12 cellular contexts compared by ENCODE assay signal in genomic region chr4:171983935-171984805, GRCh38.
"Had no signal": no experiment of that assay in that cellular context is flagged by ENCODE, and none has a peak within 500 bp of the region (broad histone marks: within the 10 kb centered on the region; RNA-seq: fewer than 3 reads in every experiment).

No MANE protein-coding gene starts in this region.

- H3K27ac Mint-ChIP-seq: activated naive CD4-positive, alpha-beta T cell treated with anti-CD3 and anti-CD28 coated beads, Interleukin-2, amount 50 U/mL, for 24 hours; natural killer cell treated with Interleukin-12 subunit alpha and Interleukin-12 subunit beta and Interleukin-15 and Interleukin-18, amount 100 ng/mL, for 72 hours; T-helper 1 cell treated with Interleukin-12 subunit alpha and Interleukin-12 subunit beta and Interleukin-4 antibody, amounts not matched to agents 30 μg/mL and 1 μg/mL, for 36 hours; type B pancreatic cell had no signal

- H3K4me3 Mint-ChIP-seq: activated naive CD4-positive, alpha-beta T cell treated with anti-CD3 and anti-CD28 coated beads, Interleukin-2, amount 50 U/mL, for 24 hours; natural killer cell treated with Interleukin-12 subunit alpha and Interleukin-12 subunit beta and Interleukin-15 and Interleukin-18, amount 100 ng/mL, for 72 hours; T-helper 1 cell treated with Interleukin-12 subunit alpha and Interleukin-12 subunit beta and Interleukin-4 antibody, amounts not matched to agents 30 μg/mL and 1 μg/mL, for 36 hours; type B pancreatic cell had no signal

- H3K9me3 ChIP-seq: sigmoid colon had no signal

- H3K9me3 Mint-ChIP-seq: activated naive CD4-positive, alpha-beta T cell treated with anti-CD3 and anti-CD28 coated beads, Interleukin-2, amount 50 U/mL, for 24 hours had no signal

- H3K36me3 ChIP-seq: sigmoid colon had no signal

- DNase-seq: activated CD4-positive, alpha-beta T cell treated with anti-CD3 and anti-CD28 coated beads, Interleukin-2, amount 50 U/mL, for 1 hour; activated CD4-positive, CD25-positive, alpha-beta regulatory T cell; activated effector memory CD4-positive, alpha-beta T cell treated with Interleukin-2 at 50 U/mL for 16 hours; sigmoid colon; stimulated activated CD4-positive, alpha-beta T cell treated with anti-CD3 and anti-CD28 coated beads, Interleukin-12 subunit alpha, Interleukin-12 subunit beta, amount 100 ng/mL, for 4 hours; stimulated activated naive CD4-positive, alpha-beta T cell had no signal

- H3K27me3 Mint-ChIP-seq: activated naive CD4-positive, alpha-beta T cell treated with anti-CD3 and anti-CD28 coated beads, Interleukin-2, amount 50 U/mL, for 24 hours; natural killer cell treated with Interleukin-12 subunit alpha and Interleukin-12 subunit beta and Interleukin-15 and Interleukin-18, amount 100 ng/mL, for 72 hours; type B pancreatic cell had no signal

- H3K27ac ChIP-seq: sigmoid colon had no signal

- H3K36me3 Mint-ChIP-seq: activated naive CD4-positive, alpha-beta T cell treated with anti-CD3 and anti-CD28 coated beads, Interleukin-2, amount 50 U/mL, for 24 hours; type B pancreatic cell had no signal

- H3K27me3 ChIP-seq: sigmoid colon had no signal

- H3K4me3 ChIP-seq: sigmoid colon had no signal

- H3K4me1 Mint-ChIP-seq: activated naive CD4-positive, alpha-beta T cell treated with anti-CD3 and anti-CD28 coated beads, Interleukin-2, amount 50 U/mL, for 24 hours had no signal

- H3K4me1 ChIP-seq: sigmoid colon had no signal

- ATAC-seq: esophagus mucosa; left lobe of liver; natural killer cell treated with Interleukin-12 subunit alpha and Interleukin-12 subunit beta and Interleukin-15 and Interleukin-18, amount 100 ng/mL, for 72 hours had no signal
